Comparison of ENCODE assay signal across 10 cellular contexts in genomic region chr22:20777420-20778177, GRCh38. TPM values are rescaled to one million over a fixed set of nuclear protein-coding genes. Genes with fewer than 3 reads are reported as not detected.
DNase-seq lines count a peak whose midpoint lies in the region; ATAC-seq, FAIRE-seq and TF ChIP-seq lines count a peak whose summit lies in the region.
"Had no signal": no experiment of that assay in that cellular context is flagged by ENCODE, and none has a peak within 500 bp of the region (broad histone marks: within the 10 kb centered on the region; RNA-seq: fewer than 3 reads in every experiment).

No MANE protein-coding gene starts in this region.

- DNase-seq in NCI-H1417 (lab: John Stamatoyannopoulos, UW) (peak in 2 of 3 experiments; percentile 3 to 55), NCI-H1417 treated with DMSO at 0.1 percent for 48 hours (lab: John Stamatoyannopoulos, UW) (no peak), RCC 7860 (ENCODE audit: low spot score) (peak; percentile 46), fibroblast of the conjunctiva (ENCODE audit: low read depth) (peak; percentile 65), HAP-1 (ENCODE audit: low spot score in 2 of 2) (no peak), chondrocyte (ENCODE audit: low spot score) (no peak)
- no peak for DNase-seq in stimulated activated effector memory CD8-positive, alpha-beta T cell treated with anti-CD3 and anti-CD28 coated beads, Interleukin-12 subunit alpha, Interleukin-12 subunit beta, amount 100 ng/mL, for 72 hours (ENCODE audit: low spot score in 2 of 2)

- no peak for TF ChIP-seq CTCF in chondrocyte (IDR thresholded peaks at IDR 0.05)

- H3K9me3 Mint-ChIP-seq in stimulated activated effector memory CD8-positive, alpha-beta T cell treated with anti-CD3 and anti-CD28 coated beads, Interleukin-12 subunit alpha, Interleukin-12 subunit beta, amount 100 ng/mL, for 72 hours = no peaks in the 10 kb centered on the region
- no peaks in the 10 kb centered on the region for H3K9me3 Mint-ChIP-seq in chondrocyte (ENCODE audit: low read depth)
- H3K9me3 Mint-ChIP-seq: brain had no signal

- H3K4me1 Mint-ChIP-seq in stimulated activated effector memory CD8-positive, alpha-beta T cell treated with anti-CD3 and anti-CD28 coated beads, Interleukin-12 subunit alpha, Interleukin-12 subunit beta, amount 100 ng/mL, for 72 hours = peaks cover 20% of the 10 kb centered on the region
- H3K4me1 Mint-ChIP-seq in chondrocyte (ENCODE audit: low read depth) = peaks cover 9% of the 10 kb centered on the region
- H3K4me1 Mint-ChIP-seq: brain had no signal

- peak; percentile 31 for ATAC-seq in stimulated activated effector memory CD8-positive, alpha-beta T cell treated with anti-CD3 and anti-CD28 coated beads, Interleukin-12 subunit alpha, Interleukin-12 subunit beta, amount 100 ng/mL, for 72 hours
- no peak for ATAC-seq in GM19395 (IDR thresholded peaks at IDR 0.05; ENCODE audit: unreplicated experiment)

- in situ Hi-C loops in HAP-1 (cut with MboI; ENCODE audit: low sequenced_read_pairs) = no loop called here

- H3K4me3 ChIP-seq in HAP-1 = no peak overlapping the region
- H3K4me3 ChIP-seq: BLaER1 had no signal

- H3K27me3 Mint-ChIP-seq in chondrocyte (ENCODE audit: low read depth) = no peaks in the 10 kb centered on the region
- H3K27me3 Mint-ChIP-seq: brain had no signal

- H3K36me3 Mint-ChIP-seq in stimulated activated effector memory CD8-positive, alpha-beta T cell treated with anti-CD3 and anti-CD28 coated beads, Interleukin-12 subunit alpha, Interleukin-12 subunit beta, amount 100 ng/mL, for 72 hours = peaks cover 43% of the 10 kb centered on the region
- H3K36me3 Mint-ChIP-seq in chondrocyte (ENCODE audit: low read depth) = peaks cover 10% of the 10 kb centered on the region

- H3K27ac Mint-ChIP-seq in stimulated activated effector memory CD8-positive, alpha-beta T cell treated with anti-CD3 and anti-CD28 coated beads, Interleukin-12 subunit alpha, Interleukin-12 subunit beta, amount 100 ng/mL, for 72 hours = peak overlapping the region; percentile 72
- no peak overlapping the region for H3K27ac Mint-ChIP-seq in chondrocyte (ENCODE audit: unreplicated experiment)

- no peaks in the 10 kb centered on the region for H3K36me3 ChIP-seq in HAP-1 (replicated peaks)

- no peaks in the 10 kb centered on the region for H3K9me3 ChIP-seq in HAP-1
- H3K9me3 ChIP-seq: BLaER1 had no signal

- FAIRE-seq in RCC 7860 (lab: Jason Lieb, UNC) = no peak

- H3K4me3 Mint-ChIP-seq in stimulated activated effector memory CD8-positive, alpha-beta T cell treated with anti-CD3 and anti-CD28 coated beads, Interleukin-12 subunit alpha, Interleukin-12 subunit beta, amount 100 ng/mL, for 72 hours = no peak overlapping the region
- no peak overlapping the region for H3K4me3 Mint-ChIP-seq in chondrocyte (ENCODE audit: unreplicated experiment)
- H3K4me3 Mint-ChIP-seq: brain had no signal

- no peaks in the 10 kb centered on the region for H3K4me1 ChIP-seq in HAP-1

- H3K27me3 ChIP-seq in HAP-1 (ENCODE audit: low read depth) = no peaks in the 10 kb centered on the region
- H3K27me3 ChIP-seq: BLaER1 had no signal

RNA-seq across cellular contexts. Expression of gene SERPIND1, which starts 3.7 kb away (rescaled TPM):
- not detected in 3 replicates for total RNA-seq in chondrocyte

Comparison
In these comparisons a context has a peak if more than half of its experiments do, and no peak if none do; other contexts are left out.
1. DNase-seq: peak in NCI-H1417 (2 of 3), RCC 7860 (single experiment) and fibroblast of the conjunctiva (single experiment); none in NCI-H1417 treated with DMSO at 0.1 percent for 48 hours (single experiment), stimulated activated effector memory CD8-positive, alpha-beta T cell treated with anti-CD3 and anti-CD28 coated beads, Interleukin-12 subunit alpha, Interleukin-12 subunit beta, amount 100 ng/mL, for 72 hours (0 of 2), HAP-1 (0 of 2) and chondrocyte (single experiment).